Comparison of ENCODE assay signal across 8 cellular contexts in the genomic region with DNA sequence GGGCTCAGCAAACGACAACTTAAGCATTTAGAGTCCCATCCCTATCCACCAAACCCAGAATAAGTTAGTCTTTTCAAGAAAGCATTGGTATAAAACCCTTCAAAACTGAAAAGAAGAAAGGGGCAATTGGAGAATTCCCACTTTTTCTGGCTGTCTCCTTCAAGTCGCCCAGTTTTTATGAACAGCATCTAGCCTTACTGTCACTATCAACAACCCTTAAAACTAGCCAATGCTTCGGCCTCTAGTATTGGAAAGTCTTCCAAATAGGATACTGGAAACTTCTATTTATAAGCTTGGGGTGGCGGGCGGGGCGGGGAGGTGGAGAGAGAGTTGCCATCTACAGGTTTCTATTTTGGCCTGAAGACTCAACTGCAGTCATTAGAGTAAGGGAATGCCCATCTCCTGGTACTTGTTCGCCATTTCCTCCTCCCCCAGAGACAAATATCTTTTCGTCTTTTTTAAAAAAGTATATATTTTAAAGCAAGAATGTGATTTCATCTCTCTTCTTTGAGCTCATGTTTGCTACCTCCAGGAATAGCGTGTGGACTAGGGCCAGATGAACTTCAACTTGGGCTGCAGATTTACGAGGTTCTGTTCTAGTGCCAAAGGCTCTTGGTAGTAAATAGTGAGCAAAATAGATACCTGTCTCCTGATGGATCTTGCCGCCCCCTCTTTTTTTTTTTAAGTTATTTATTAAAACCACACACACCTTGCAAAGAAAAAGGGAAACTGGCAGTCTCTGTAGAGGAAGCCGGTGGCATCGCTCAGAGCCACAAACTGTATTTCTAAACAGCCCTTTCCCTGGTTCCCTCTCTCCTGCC. TPM values are rescaled to one million over a fixed set of nuclear protein-coding genes. Genes with fewer than 3 reads are reported as not detected.
DNase-seq lines count a peak whose midpoint lies in the region; ATAC-seq and TF ChIP-seq lines count a peak whose summit lies in the region.

No MANE protein-coding gene starts in this region.

- H3K4me2 ChIP-seq in mammary epithelial cell (ENCODE audit: insufficient read depth, low read depth, low read length) = peak overlapping the region; percentile 100

- H3K36me3 ChIP-seq in mammary epithelial cell (ENCODE audit: insufficient read depth, low read length) (no peaks in the 10 kb centered on the region), right lobe of liver (no peaks in the 10 kb centered on the region), tibial artery (no peaks in the 10 kb centered on the region)

- no peak for TF ChIP-seq CTCF in Calu3 (IDR thresholded peaks at IDR 0.05; ENCODE audit: unreplicated experiment)
- TF ChIP-seq CTCF in mammary epithelial cell (conservative IDR thresholded peaks at IDR 0.05 in 1 of 2, IDR thresholded peaks at IDR 0.05 in 1 of 2; ENCODE audit: extremely low read depth in 1 of 2, insufficient read depth in 1 of 2, low read depth in 1 of 2, low read length in 2 of 2) = no peak
- no peak for TF ChIP-seq CTCF in right lobe of liver (IDR thresholded peaks at IDR 0.05)
- TF ChIP-seq CTCF in tibial artery (IDR thresholded peaks at IDR 0.05) = no peak

- no peaks in the 10 kb centered on the region for H3K27me3 ChIP-seq in mammary epithelial cell (ENCODE audit: insufficient read depth, low read length)
- no peaks in the 10 kb centered on the region for H3K27me3 ChIP-seq in right lobe of liver
- no peaks in the 10 kb centered on the region for H3K27me3 ChIP-seq in tibial artery

- H3K4me3 Mint-ChIP-seq in Calu3 (ENCODE audit: low read depth, unreplicated experiment) = peak overlapping the region; percentile 83

- peak in 3 of 4 donors; percentile 0 to 1 (median 0) for ATAC-seq in right lobe of liver
- ATAC-seq in GM21515 (IDR thresholded peaks at IDR 0.05; ENCODE audit: unreplicated experiment) = no peak

- H2AFZ ChIP-seq in mammary epithelial cell (ENCODE audit: low read depth, low read length) = no peak overlapping the region

- H4K20me1 ChIP-seq in mammary epithelial cell (ENCODE audit: insufficient read depth, low read length) = no peaks in the 10 kb centered on the region

- H3K27ac ChIP-seq in mammary epithelial cell (ENCODE audit: insufficient read depth, low read depth, low read length) (peak overlapping the region; percentile 47), right lobe of liver (peak overlapping the region; percentile 99 to 100 (median 99)), tibial artery (peak overlapping the region; percentile 93 to 99)

- intact Hi-C loops in Calu3 (cut with micrococcal nuclease; ENCODE audit: unreplicated experiment) (loop anchor here (1.0 to 10.0 kb wide), 11 partner anchors 292 to 1140 kb away; no protein-coding TSS in a partner anchor), mammary epithelial cell (cut with micrococcal nuclease) (loop anchor here (1.0 to 10.0 kb wide), 10 partner anchors 294 to 1187 kb away; no protein-coding TSS in a partner anchor), right lobe of liver (cut with DNase I) (loop anchor here in 1 of 2 donors (10.0 kb wide), 2 partner anchors 1202 to 1412 kb away; no protein-coding TSS in a partner anchor), tibial artery (cut with DNase I; ENCODE audit: low total_unique reads) (loop anchor here (5.0 to 10.0 kb wide), 4 partner anchors 472 to 1405 kb away; no protein-coding TSS in a partner anchor)

- peak overlapping the region; percentile 64 for H3K27ac Mint-ChIP-seq in Calu3 (ENCODE audit: unreplicated experiment)

- peak overlapping the region; percentile 55 for H3K9ac ChIP-seq in mammary epithelial cell (ENCODE audit: insufficient read depth, low read length)

- peaks cover 63% of the 10 kb centered on the region for H3K79me2 ChIP-seq in mammary epithelial cell (ENCODE audit: insufficient read depth, low read length)

- peaks cover 83% of the 10 kb centered on the region for H3K36me3 Mint-ChIP-seq in Calu3 (ENCODE audit: insufficient read depth, unreplicated experiment)

- H3K4me3 ChIP-seq in mammary epithelial cell (replicated peaks in 1 of 3; ENCODE audit: insufficient read depth in 1 of 3, low read depth in 2 of 3, low read length in 3 of 3) (peak overlapping the region; percentile 44 to 78 (median 67)), right lobe of liver (peak overlapping the region; percentile 67 to 73 (median 67)), tibial artery (peak overlapping the region; percentile 75 to 78)

- in situ Hi-C loops in mammary epithelial cell (cut with MboI; ENCODE audit: low sequenced_read_pairs in 2 of 2) = loop anchor here (5.0 to 25.0 kb wide), 9 partner anchors 302 to 1402 kb away; no protein-coding TSS in a partner anchor

- CTCF ChIA-PET in Calu3 (lab: Charles Lee) = interaction anchor here (0.7 to 2.8 kb wide), 6 partner anchors 11 to 1211 kb away, joined by 3 to 20 read pairs (median 6); no protein-coding TSS in a partner anchor
- CTCF ChIA-PET in mammary epithelial cell (lab: Charles Lee; ENCODE audit: low non-redundant PET) = interaction anchor here (0.5 to 0.8 kb wide), 2 partner anchors 540 to 1212 kb away, joined by 3 to 5 read pairs; no protein-coding TSS in a partner anchor

- WGBS in mammary epithelial cell (ENCODE audit: low coverage, missing lambda C conversion rate) = 18% methylated on average over 13 of the region's 13 CpGs
- WGBS in right lobe of liver (ENCODE audit: insufficient coverage, low coverage, low lambda C conversion rate, missing lambda C conversion rate) = 17% methylated on average over 13 of the region's 13 CpGs

- dilution Hi-C loops in mammary epithelial cell (cut with HindIII; ENCODE audit: low sequenced_read_pairs) = loop anchor here (5.0 to 25.0 kb wide), 6 partner anchors 320 to 1395 kb away; a partner anchor contains a TSS

- TF ChIP-seq POLR2A in right lobe of liver (IDR thresholded peaks at IDR 0.05) = peak; percentile 59

- no peaks in the 10 kb centered on the region for H3K27me3 Mint-ChIP-seq in Calu3 (ENCODE audit: unreplicated experiment)

- peaks cover 39% of the 10 kb centered on the region for H3K4me1 Mint-ChIP-seq in Calu3 (ENCODE audit: low read depth, unreplicated experiment)

- H3K9me3 ChIP-seq in mammary epithelial cell (replicated peaks; ENCODE audit: insufficient read depth, low read length) (no peaks in the 10 kb centered on the region), right lobe of liver (no peaks in the 10 kb centered on the region), tibial artery (no peaks in the 10 kb centered on the region)

- BruUV-seq in Calu3 (replicated peaks; lab: Mats Ljungman, UMichigan) (TSS peak; percentile 3), mammary epithelial cell (replicated peaks; lab: Mats Ljungman, UMichigan) (no TSS peak)

- DNase-seq in Calu3 (no peak), NCI-H1105 (lab: John Stamatoyannopoulos, UW) (peak; percentile 60), mammary epithelial cell (peak; percentile 51), right lobe of liver (peak in 1 of 3 donors; percentile 75), tibial artery (no peak), T-helper 9 cell (no peak), NCI-H128 (lab: John Stamatoyannopoulos, UW; ENCODE audit: unreplicated experiment) (no peak)

- H3K9me3 Mint-ChIP-seq in Calu3 (ENCODE audit: low read depth, unreplicated experiment) = no peaks in the 10 kb centered on the region

- H3K4me1 ChIP-seq in mammary epithelial cell (ENCODE audit: insufficient read depth, low read length) (peaks cover 51% of the 10 kb centered on the region), right lobe of liver (peaks cover 0 to 11% (median 3%) of the 10 kb centered on the region in 4 donors), tibial artery (peaks cover 0 to 26% (median 8%) of the 10 kb centered on the region in 4 donors)

RNA-seq across cellular contexts. Expression of a gene that starts 2.7 kb away (rescaled TPM):
- 28.3 and 35.1 TPM in 2 replicates for total RNA-seq in Calu3 (2022)
- total RNA-seq in mammary epithelial cell = 10 to 100 TPM; 14.0 to 26.8 TPM
- polyA plus RNA-seq in mammary epithelial cell = 3.9 TPM
- 8.4 TPM for polyA minus RNA-seq in mammary epithelial cell
- 10 to 100 TPM; 29.1 to 67.5 (median 41.8) TPM for total RNA-seq in right lobe of liver

RNA-seq across cellular contexts. Expression of a gene that starts 40.2 kb away (rescaled TPM):
- total RNA-seq in Calu3 (2022) (not detected in 2 replicates), mammary epithelial cell (not detected), right lobe of liver (not detected)
- not detected for polyA plus RNA-seq in mammary epithelial cell
- polyA minus RNA-seq in mammary epithelial cell = not detected

Comparison
In these comparisons a context has a peak if more than half of its experiments do, and no peak if none do; other contexts are left out.
1. DNase-seq: peak in NCI-H1105 (single experiment) and mammary epithelial cell (single experiment); none in Calu3 (single experiment), tibial artery (0 of 2), T-helper 9 cell (single experiment) and NCI-H128 (single experiment).
2. H3K27ac ChIP-seq: peak in every context shown above with its lines; median percentile 99 in right lobe of liver; 96 in tibial artery; 47 in mammary epithelial cell.
3. Peak in every context shown above with its lines, with median percentiles within 50 percentile points of each other: H3K4me3 ChIP-seq.